ENCODE assay signal across 19 cellular contexts in the genomic region with DNA sequence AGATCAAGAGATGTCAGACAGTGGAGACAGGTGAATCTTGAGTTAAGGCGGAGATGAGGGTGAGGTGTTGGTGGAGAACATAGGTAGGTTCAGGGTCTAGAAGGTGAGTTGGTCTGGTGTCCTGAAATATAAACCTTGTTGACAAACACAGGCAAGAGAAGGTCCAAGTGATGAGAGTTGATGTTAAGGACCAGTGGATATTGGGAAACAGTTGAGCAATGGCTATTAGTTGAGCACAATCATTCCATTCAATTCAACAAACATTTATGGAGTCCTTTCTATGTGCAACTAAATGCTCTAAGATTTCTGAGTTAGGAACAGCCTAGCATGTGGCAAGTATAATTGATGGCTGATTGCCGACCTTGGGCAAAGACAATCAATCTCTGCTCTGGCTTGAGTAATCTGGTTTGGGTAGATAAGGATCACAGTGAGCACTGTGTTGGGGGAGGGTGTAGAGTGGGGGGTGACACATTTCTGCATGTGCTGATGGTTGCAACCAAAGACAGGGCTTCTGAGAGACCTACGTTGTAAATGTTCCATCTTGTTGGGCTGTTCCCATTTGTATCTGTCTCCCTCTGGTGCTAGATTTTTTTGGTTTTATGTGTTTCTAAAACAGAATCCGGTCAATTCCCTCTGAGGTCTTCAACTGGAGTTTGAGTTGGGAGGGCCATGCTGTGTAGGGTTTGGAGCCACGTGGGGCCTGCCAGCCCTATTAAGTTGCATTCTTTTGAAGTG.
DNase-seq lines count a peak whose midpoint lies in the region; ATAC-seq, FAIRE-seq and TF ChIP-seq lines count a peak whose summit lies in the region.
"Had no signal": no experiment of that assay in that cellular context is flagged by ENCODE, and none has a peak within 500 bp of the region (broad histone marks: within the 10 kb centered on the region; RNA-seq: fewer than 3 reads in every experiment).

No MANE protein-coding gene starts in this region.

- no peaks in the 10 kb centered on the region for H3K4me1 Mint-ChIP-seq in activated CD8-positive, alpha-beta T cell treated with anti-CD3 and anti-CD28 coated beads, Interleukin-2, amount 10 ng/mL, durations not matched to agents 7 days and 5 days (ENCODE audit: low read depth)

- no peak overlapping the region for H3K9ac ChIP-seq in kidney (ENCODE audit: low read length in 2 of 2)

- ATAC-seq in activated CD8-positive, alpha-beta T cell treated with anti-CD3 and anti-CD28 coated beads, Interleukin-2, amount 10 ng/mL, durations not matched to agents 7 days and 5 days: no peak
- ATAC-seq: stimulated activated naive CD8-positive, alpha-beta T cell treated with anti-CD3 and anti-CD28 coated beads, Interleukin-15, Interleukin-2, amounts not matched to agents 100 U/mL and 50 U/mL, for 24 hours had no signal

- no peak overlapping the region for H3K4me3 Mint-ChIP-seq in activated CD8-positive, alpha-beta T cell treated with anti-CD3 and anti-CD28 coated beads, Interleukin-2, amount 10 ng/mL, durations not matched to agents 7 days and 5 days

- H3K36me3 ChIP-seq in HEK293 (ENCODE audit: control insufficient read depth in 2 of 2, insufficient read depth in 1 of 2, low read length in 2 of 2) (no peaks in the 10 kb centered on the region), kidney (ENCODE audit: control insufficient read depth in 1 of 2, insufficient read depth in 2 of 2, low read length in 2 of 2) (no peaks in the 10 kb centered on the region)
- H3K36me3 ChIP-seq: breast epithelium, tibial nerve had no signal

- intact Hi-C loops in kidney (cut with DNase I) (no loop called here), posterior vena cava (cut with DNase I) (no loop called here)

- DNase-seq in amniotic epithelial cell (ENCODE audit: low read depth) (peak; percentile 62), kidney (no peak), putamen (ENCODE audit: low spot score) (peak; percentile 34), posterior vena cava (ENCODE audit: low spot score) (no peak), iPS-NIHi11 (ENCODE audit: low spot score) (no peak)
- DNase-seq in activated CD8-positive, alpha-beta T cell treated with anti-CD3 and anti-CD28 coated beads, Interleukin-2, amount 10 ng/mL, durations not matched to agents 7 days and 5 days: no peak
- DNase-seq: activated CD8-positive, alpha-beta memory T cell treated with anti-CD3 and anti-CD28 coated beads, Interleukin-2, amount 50 U/mL, for 48 hours; dermis blood vessel endothelial cell; NCI-H1436; NCI-H524 treated with DMSO at 0.1 percent for 48 hours; SHP77; stimulated activated CD4-positive, alpha-beta T cell treated with anti-CD3 and anti-CD28 coated beads, Interleukin-2, amount 100 ng/mL, for 24 hours; stimulated activated naive CD8-positive, alpha-beta T cell treated with anti-CD3 and anti-CD28 coated beads, Interleukin-15, Interleukin-2, amounts not matched to agents 100 U/mL and 50 U/mL, for 24 hours had no signal

- no peaks in the 10 kb centered on the region; the same call in 1 of the 2 replicates for H3K4me1 ChIP-seq in HEK293 (ENCODE audit: control insufficient read depth, insufficient read depth, low read length)
- H3K4me1 ChIP-seq in kidney (ENCODE audit: control insufficient read depth in 1 of 2, insufficient read depth in 1 of 2, low read depth in 1 of 2, low read length in 2 of 2): peaks cover 0 to 2% of the 10 kb centered on the region in 2 donors
- H3K4me1 ChIP-seq: breast epithelium, tibial nerve had no signal

- H3K4me3 ChIP-seq in HEK293 (ENCODE audit: low read depth, low read length) (no peak overlapping the region), kidney (ENCODE audit: low read length in 2 of 2) (no peak overlapping the region)
- H3K4me3 ChIP-seq: breast epithelium, skin epidermis, tibial nerve had no signal

- H3K27ac ChIP-seq in HEK293 (ENCODE audit: extremely low read depth, low read depth, low read length) (no peak overlapping the region), kidney (ENCODE audit: low read depth in 2 of 2, low read length in 2 of 2) (no peak overlapping the region)
- H3K27ac ChIP-seq: breast epithelium, skin epidermis, tibial nerve had no signal

- H3K36me3 Mint-ChIP-seq in activated CD8-positive, alpha-beta T cell treated with anti-CD3 and anti-CD28 coated beads, Interleukin-2, amount 10 ng/mL, durations not matched to agents 7 days and 5 days (ENCODE audit: low read depth): no peaks in the 10 kb centered on the region

- FAIRE-seq in kidney (lab: Jason Lieb, UNC): no peak
- FAIRE-seq: endothelial cell of umbilical vein had no signal

- POLR2A ChIA-PET in HEK293 (lab: Yijun Ruan, JAX): no interaction called here
- POLR2A ChIA-PET in activated CD8-positive, alpha-beta T cell treated with anti-CD3 and anti-CD28 coated beads, Interleukin-2, amount 10 ng/mL, durations not matched to agents 7 days and 5 days (lab: Charles Lee): no interaction called here

- CTCF ChIA-PET in HEK293 (lab: Yijun Ruan, JAX): interaction anchor here (0.7 kb wide), 1 partner anchor 186 kb away, joined by 3 read pairs; no protein-coding TSS in a partner anchor
- CTCF ChIA-PET in activated CD8-positive, alpha-beta T cell treated with anti-CD3 and anti-CD28 coated beads, Interleukin-2, amount 10 ng/mL, durations not matched to agents 7 days and 5 days (lab: Charles Lee): no interaction called here

- H3K27me3 Mint-ChIP-seq in activated CD8-positive, alpha-beta T cell treated with anti-CD3 and anti-CD28 coated beads, Interleukin-2, amount 10 ng/mL, durations not matched to agents 7 days and 5 days (ENCODE audit: low read depth): peaks cover 9% of the 10 kb centered on the region
- H3K27me3 Mint-ChIP-seq: progenitor cell of endocrine pancreas had no signal

- no peaks in the 10 kb centered on the region for H3K9me3 Mint-ChIP-seq in activated CD8-positive, alpha-beta T cell treated with anti-CD3 and anti-CD28 coated beads, Interleukin-2, amount 10 ng/mL, durations not matched to agents 7 days and 5 days (ENCODE audit: insufficient read depth)

- no peaks in the 10 kb centered on the region for H3K9me3 ChIP-seq in HEK293 (ENCODE audit: control insufficient read depth, insufficient read depth, low read depth, low read length)
- no peaks in the 10 kb centered on the region for H3K9me3 ChIP-seq in kidney (ENCODE audit: control insufficient read depth in 1 of 2, low read length in 2 of 2)
- H3K9me3 ChIP-seq: breast epithelium, tibial nerve had no signal

- TF ChIP-seq CTCF in HEK293 (tag by site-specific recombination; IDR thresholded peaks at IDR 0.05) (no peak), kidney (IDR thresholded peaks at IDR 0.05; ENCODE audit: borderline replicate concordance, extremely low read depth, insufficient read depth) (peak; percentile 3)

- no peak overlapping the region for H3K27ac Mint-ChIP-seq in activated CD8-positive, alpha-beta T cell treated with anti-CD3 and anti-CD28 coated beads, Interleukin-2, amount 10 ng/mL, durations not matched to agents 7 days and 5 days
- H3K27ac Mint-ChIP-seq: progenitor cell of endocrine pancreas had no signal

TF ChIP-seq in HEK293, 187 proteins besides CTCF, POLR2A, EP300 and RAD21:
- TF ChIP-seq ZBTB17 (tag by site-specific recombination; IDR thresholded peaks at IDR 0.05): no peak
- TF ChIP-seq SCRT1 (tag by site-specific recombination; IDR thresholded peaks at IDR 0.05; ENCODE audit: borderline replicate concordance): no peak
- TF ChIP-seq ZNF423 (tag by site-specific recombination; IDR thresholded peaks at IDR 0.05): no peak
- peak; percentile 35 for TF ChIP-seq SETDB1 (IDR thresholded peaks at IDR 0.05; ENCODE audit: insufficient read length, low read length)
- TF ChIP-seq ZEB2 (tag by site-specific recombination; IDR thresholded peaks at IDR 0.05): no peak
- TF ChIP-seq ZNF341 (tag by site-specific recombination; IDR thresholded peaks at IDR 0.05; ENCODE audit: low read depth): peak; percentile 23; the same call in 1 of the 2 replicates
- TF ChIP-seq ZSCAN30 (tag by site-specific recombination; IDR thresholded peaks at IDR 0.05): no peak

Comparison
In these comparisons a context has a peak if more than half of its experiments do, and no peak if none do; other contexts are left out.
1. DNase-seq: peak in amniotic epithelial cell (single experiment) and putamen (single experiment); none in kidney (single experiment), posterior vena cava (single experiment), iPS-NIHi11 (single experiment) and activated CD8-positive, alpha-beta T cell treated with anti-CD3 and anti-CD28 coated beads, Interleukin-2, amount 10 ng/mL, durations not matched to agents 7 days and 5 days (single experiment).